ENCODE assay signal across 2 cellular contexts in the genomic region with DNA sequence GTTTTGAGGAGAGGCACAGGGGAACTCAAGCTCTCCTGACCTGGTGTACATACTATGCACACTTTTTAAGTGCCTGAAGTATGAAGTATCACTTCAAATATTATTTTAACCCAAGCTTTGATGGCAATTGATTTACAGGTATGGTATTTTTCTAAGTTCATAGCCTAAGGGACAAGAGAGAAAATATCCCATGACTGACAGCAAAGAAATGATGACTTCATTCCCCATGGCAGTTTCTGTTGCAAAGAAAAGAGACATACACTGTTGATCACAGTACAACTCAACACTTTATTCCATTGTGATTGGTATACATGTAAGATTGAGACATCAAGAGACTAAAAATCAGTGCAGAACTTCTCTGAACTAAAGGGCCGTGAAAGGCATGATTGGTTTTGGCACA.
TF ChIP-seq lines count a peak whose summit lies in the region.

No MANE protein-coding gene starts in this region.

TF ChIP-seq in A549, 52 proteins besides CTCF, POLR2A, EP300 and RAD21:
- TF ChIP-seq, protein P1, sequence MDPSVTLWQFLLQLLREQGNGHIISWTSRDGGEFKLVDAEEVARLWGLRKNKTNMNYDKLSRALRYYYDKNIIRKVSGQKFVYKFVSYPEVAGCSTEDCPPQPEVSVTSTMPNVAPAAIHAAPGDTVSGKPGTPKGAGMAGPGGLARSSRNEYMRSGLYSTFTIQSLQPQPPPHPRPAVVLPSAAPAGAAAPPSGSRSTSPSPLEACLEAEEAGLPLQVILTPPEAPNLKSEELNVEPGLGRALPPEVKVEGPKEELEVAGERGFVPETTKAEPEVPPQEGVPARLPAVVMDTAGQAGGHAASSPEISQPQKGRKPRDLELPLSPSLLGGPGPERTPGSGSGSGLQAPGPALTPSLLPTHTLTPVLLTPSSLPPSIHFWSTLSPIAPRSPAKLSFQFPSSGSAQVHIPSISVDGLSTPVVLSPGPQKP (IDR thresholded peaks at IDR 0.05; ENCODE audit: low read depth, low read length), result no peak
- TF ChIP-seq, protein P2, sequence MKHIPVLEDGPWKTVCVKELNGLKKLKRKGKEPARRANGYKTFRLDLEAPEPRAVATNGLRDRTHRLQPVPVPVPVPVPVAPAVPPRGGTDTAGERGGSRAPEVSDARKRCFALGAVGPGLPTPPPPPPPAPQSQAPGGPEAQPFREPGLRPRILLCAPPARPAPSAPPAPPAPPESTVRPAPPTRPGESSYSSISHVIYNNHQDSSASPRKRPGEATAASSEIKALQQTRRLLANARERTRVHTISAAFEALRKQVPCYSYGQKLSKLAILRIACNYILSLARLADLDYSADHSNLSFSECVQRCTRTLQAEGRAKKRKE (CRISPR knock-in tag; IDR thresholded peaks at IDR 0.05; ENCODE audit: low read depth), result no peak
- no peak for TF ChIP-seq MAZ (IDR thresholded peaks at IDR 0.05; ENCODE audit: borderline replicate concordance, low read depth, low read length)

TF ChIP-seq in IMR-90, 13 proteins besides CTCF, POLR2A, EP300 and RAD21:
- no peak for TF ChIP-seq BHLHE40 (IDR thresholded peaks at IDR 0.05; ENCODE audit: low read depth, low read length)
- no peak for TF ChIP-seq MXI1 (IDR thresholded peaks at IDR 0.05; ENCODE audit: borderline replicate concordance, low read depth, low read length)
- TF ChIP-seq SMC3 (IDR thresholded peaks at IDR 0.05; ENCODE audit: low read depth, low read length), result no peak
- no peak for TF ChIP-seq CHD1 (IDR thresholded peaks at IDR 0.05; ENCODE audit: low read depth, low read length)
- TF ChIP-seq, protein P3, sequence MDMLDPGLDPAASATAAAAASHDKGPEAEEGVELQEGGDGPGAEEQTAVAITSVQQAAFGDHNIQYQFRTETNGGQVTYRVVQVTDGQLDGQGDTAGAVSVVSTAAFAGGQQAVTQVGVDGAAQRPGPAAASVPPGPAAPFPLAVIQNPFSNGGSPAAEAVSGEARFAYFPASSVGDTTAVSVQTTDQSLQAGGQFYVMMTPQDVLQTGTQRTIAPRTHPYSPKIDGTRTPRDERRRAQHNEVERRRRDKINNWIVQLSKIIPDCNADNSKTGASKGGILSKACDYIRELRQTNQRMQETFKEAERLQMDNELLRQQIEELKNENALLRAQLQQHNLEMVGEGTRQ (IDR thresholded peaks at IDR 0.05; ENCODE audit: low read depth, low read length), result no peak
- no peak for TF ChIP-seq RFX5 (IDR thresholded peaks at IDR 0.05; ENCODE audit: low read depth, low read length)
- no peak for TF ChIP-seq CEBPB (IDR thresholded peaks at IDR 0.05; ENCODE audit: low read depth, low read length)
- no peak for TF ChIP-seq FOS (IDR thresholded peaks at IDR 0.05; ENCODE audit: low read depth, low read length)
- TF ChIP-seq MAFK (IDR thresholded peaks at IDR 0.05; ENCODE audit: low read depth, low read length), result no peak
- TF ChIP-seq, protein P1 (IDR thresholded peaks at IDR 0.05; ENCODE audit: borderline replicate concordance, low read depth, low read length), result no peak
- no peak for TF ChIP-seq RCOR1 (IDR thresholded peaks at IDR 0.05; ENCODE audit: insufficient replicate concordance, low read length)
- TF ChIP-seq MAZ (IDR thresholded peaks at IDR 0.05; ENCODE audit: borderline replicate concordance, low read depth, low read length), result no peak
- no peak for TF ChIP-seq NFE2L2 (IDR thresholded peaks at IDR 0.05; ENCODE audit: low read depth, low read length)
